In genomic region chr17:48625502-48626201, GRCh38 we compare ENCODE assay signal across 6 cellular contexts. TPM values are rescaled to one million over a fixed set of nuclear protein-coding genes. Genes with fewer than 3 reads are reported as not detected.
A peak's percentile ranks its signal among the peaks of the same experiment; 100 is the strongest.
DNase-seq lines count a peak whose midpoint lies in the region; ATAC-seq, FAIRE-seq and TF ChIP-seq lines count a peak whose summit lies in the region.

No MANE protein-coding gene starts in this region.

- intact Hi-C loops in kidney (cut with DNase I): no loop called here

- FAIRE-seq in HTR-8/SVneo (lab: Jason Lieb, UNC) (no peak), kidney (lab: Jason Lieb, UNC) (no peak)

- no peak for TF ChIP-seq CTCF in kidney (IDR thresholded peaks at IDR 0.05; ENCODE audit: borderline replicate concordance, extremely low read depth, insufficient read depth)

- H3K27ac ChIP-seq in kidney (ENCODE audit: low read depth in 2 of 2, low read length in 2 of 2): peak overlapping the region; percentile 86 to 91

- H3K9ac ChIP-seq in kidney (ENCODE audit: low read length in 2 of 2): peak overlapping the region; percentile 60 to 74

- H3K4me3 ChIP-seq in kidney (ENCODE audit: low read length in 2 of 2): peak overlapping the region; percentile 65

- no peak for ATAC-seq in HG02973 (IDR thresholded peaks at IDR 0.05; ENCODE audit: unreplicated experiment)

- no peaks in the 10 kb centered on the region for H3K9me3 ChIP-seq in kidney (ENCODE audit: control insufficient read depth in 1 of 2, low read length in 2 of 2)

- peak; percentile 75 for DNase-seq in HTR-8/SVneo (ENCODE audit: insufficient read length, low spot score)
- DNase-seq in activated CD4-positive, alpha-beta T cell treated with anti-CD3 and anti-CD28 coated beads, Interleukin-2, amount 50 U/mL, for 48 hours: peak; percentile 45 to 54
- DNase-seq in kidney: peak; percentile 90
- no peak for DNase-seq in amygdala (lab: John Stamatoyannopoulos, UW)
- DNase-seq in GDM1 (lab: John Stamatoyannopoulos, UW): no peak

- peaks cover 0 to 8% of the 10 kb centered on the region in 2 donors for H3K4me1 ChIP-seq in kidney (ENCODE audit: control insufficient read depth in 1 of 2, insufficient read depth in 1 of 2, low read depth in 1 of 2, low read length in 2 of 2)

- no peaks in the 10 kb centered on the region for H3K36me3 ChIP-seq in kidney (ENCODE audit: control insufficient read depth in 1 of 2, insufficient read depth in 2 of 2, low read length in 2 of 2)

RNA-seq across cellular contexts. Expression of gene HOXB9, which starts 0.5 kb away (rescaled TPM):
- 45.8 TPM for total RNA-seq in kidney
- polyA plus RNA-seq in kidney (ENCODE audit: insufficient read depth, low read depth, low replicate concordance): 29.2 TPM

RNA-seq across cellular contexts. Expression of gene HOXB8, which starts 10.6 kb away (rescaled TPM):
- 48.7 TPM for total RNA-seq in kidney
- 19.3 TPM for polyA plus RNA-seq in kidney (ENCODE audit: insufficient read depth, low read depth, low replicate concordance)

RNA-seq across cellular contexts. Expression of gene HOXB7, which starts 14.8 kb away (rescaled TPM):
- 45.4 TPM for total RNA-seq in kidney
- 49.6 TPM for polyA plus RNA-seq in kidney (ENCODE audit: insufficient read depth, low read depth, low replicate concordance)

RNA-seq across cellular contexts. Expression of gene HOXB6, which starts 20.9 kb away (rescaled TPM):
- total RNA-seq in kidney: 90.2 TPM
- polyA plus RNA-seq in kidney (ENCODE audit: insufficient read depth, low read depth, low replicate concordance): 44.0 TPM

RNA-seq across cellular contexts. Expression of gene HOXB5, which starts 32.1 kb away (rescaled TPM):
- 27.0 TPM for total RNA-seq in kidney
- polyA plus RNA-seq in kidney (ENCODE audit: insufficient read depth, low read depth, low replicate concordance): 12.3 TPM

Comparison
In these comparisons a context has a peak if more than half of its experiments do, and no peak if none do; other contexts are left out.
1. DNase-seq: peak in HTR-8/SVneo (single experiment), activated CD4-positive, alpha-beta T cell treated with anti-CD3 and anti-CD28 coated beads, Interleukin-2, amount 50 U/mL, for 48 hours (2 of 2) and kidney (single experiment); none in amygdala (0 of 56) and GDM1 (single experiment).